ENCODE assay signal across 12 cellular contexts in genomic region chr4:141705747-141706377, GRCh38.
A peak's percentile ranks its signal among the peaks of the same experiment; 100 is the strongest.
DNase-seq lines count a peak whose midpoint lies in the region; ATAC-seq and TF ChIP-seq lines count a peak whose summit lies in the region.
"Had no signal": no experiment of that assay in that cellular context is flagged by ENCODE, and none has a peak within 500 bp of the region (broad histone marks: within the 10 kb centered on the region; RNA-seq: fewer than 3 reads in every experiment).

No MANE protein-coding gene starts in this region.

- H3K9me3 ChIP-seq in adrenal gland (replicated peaks in 1 of 3), result no peaks in the 10 kb centered on the region

- no peak for TF ChIP-seq CTCF in adrenal gland (IDR thresholded peaks at IDR 0.05)

- peak overlapping the region; percentile 15 for H3K27ac Mint-ChIP-seq in activated naive CD8-positive, alpha-beta T cell treated with anti-CD3 and anti-CD28 coated beads, Interleukin-2, amount 50 U/mL, for 24 hours
- no peak overlapping the region for H3K27ac Mint-ChIP-seq in activated naive CD8-positive, alpha-beta T cell treated with anti-CD3 and anti-CD28 coated beads for 36 hours
- H3K27ac Mint-ChIP-seq in stimulated activated naive B cell treated with anti-CD40 and anti-IgM and Interleukin-4, amounts not matched to agents 10 μg/mL and 1 μg/mL and 100 μg/mL, for 72 hours, result peak overlapping the region; percentile 0
- H3K27ac Mint-ChIP-seq: activated naive CD4-positive, alpha-beta T cell treated with anti-CD3 and anti-CD28 coated beads, Interleukin-2, amount 50 U/mL, for 24 hours; endodermal cell had no signal

- TF ChIP-seq POLR2A in adrenal gland (IDR thresholded peaks at IDR 0.05), result no peak

- ATAC-seq in activated naive CD8-positive, alpha-beta T cell treated with anti-CD3 and anti-CD28 coated beads, Interleukin-2, amount 50 U/mL, for 24 hours, result no peak
- peak; percentile 67 for ATAC-seq in HG02938 (IDR thresholded peaks at IDR 0.05; ENCODE audit: unreplicated experiment)
- ATAC-seq in stimulated activated naive B cell treated with anti-CD40 and anti-IgM and Interleukin-4, amounts not matched to agents 10 μg/mL and 1 μg/mL and 100 μg/mL, for 72 hours (replicated peaks), result peak; percentile 68 to 77

- H3K9me3 Mint-ChIP-seq in activated naive CD8-positive, alpha-beta T cell treated with anti-CD3 and anti-CD28 coated beads, Interleukin-2, amount 50 U/mL, for 24 hours, result peaks cover 9% of the 10 kb centered on the region
- peaks cover 7% of the 10 kb centered on the region for H3K9me3 Mint-ChIP-seq in activated naive CD8-positive, alpha-beta T cell treated with anti-CD3 and anti-CD28 coated beads for 36 hours
- peaks cover 0 to 15% of the 10 kb centered on the region in 2 donors for H3K9me3 Mint-ChIP-seq in stimulated activated naive B cell treated with anti-CD40 and anti-IgM and Interleukin-4, amounts not matched to agents 10 μg/mL and 1 μg/mL and 100 μg/mL, for 72 hours

- no peak overlapping the region for H3K4me3 ChIP-seq in adrenal gland

- H3K27me3 Mint-ChIP-seq in activated naive CD8-positive, alpha-beta T cell treated with anti-CD3 and anti-CD28 coated beads, Interleukin-2, amount 50 U/mL, for 24 hours, result no peaks in the 10 kb centered on the region
- no peaks in the 10 kb centered on the region for H3K27me3 Mint-ChIP-seq in activated naive CD8-positive, alpha-beta T cell treated with anti-CD3 and anti-CD28 coated beads for 36 hours
- H3K27me3 Mint-ChIP-seq in stimulated activated naive B cell treated with anti-CD40 and anti-IgM and Interleukin-4, amounts not matched to agents 10 μg/mL and 1 μg/mL and 100 μg/mL, for 72 hours, result no peaks in the 10 kb centered on the region
- H3K27me3 Mint-ChIP-seq: activated naive CD4-positive, alpha-beta T cell treated with anti-CD3 and anti-CD28 coated beads, Interleukin-2, amount 50 U/mL, for 24 hours had no signal

- no peaks in the 10 kb centered on the region for H3K27me3 ChIP-seq in adrenal gland

- no peaks in the 10 kb centered on the region for H3K36me3 ChIP-seq in adrenal gland (replicated peaks in 1 of 2)

- 69 to 82% (median 74%) methylated on average over 1 of the region's 1 CpG for WGBS in adrenal gland, 4 donors

- no peak for DNase-seq in activated naive CD8-positive, alpha-beta T cell treated with anti-CD3 and anti-CD28 coated beads, Interleukin-2, amount 50 U/mL, for 24 hours
- DNase-seq in activated naive CD8-positive, alpha-beta T cell treated with anti-CD3 and anti-CD28 coated beads for 36 hours, result no peak
- peak; percentile 17 for DNase-seq in M059J (ENCODE audit: low read depth)
- DNase-seq in stimulated activated naive B cell treated with anti-CD40 and anti-IgM and Interleukin-4, amounts not matched to agents 10 μg/mL and 1 μg/mL and 100 μg/mL, for 72 hours, result no peak
- DNase-seq in adrenal gland, result no peak
- no peak for DNase-seq in posterior cingulate gyrus
- DNase-seq in NCI-H187 (lab: John Stamatoyannopoulos, UW), result no peak
- DNase-seq: endodermal cell; stimulated activated naive CD4-positive, alpha-beta T cell had no signal

- H3K27ac ChIP-seq in adrenal gland, result no peak overlapping the region
- H3K27ac ChIP-seq: VCaP had no signal

- H3K4me1 Mint-ChIP-seq in activated naive CD8-positive, alpha-beta T cell treated with anti-CD3 and anti-CD28 coated beads, Interleukin-2, amount 50 U/mL, for 24 hours, result peaks cover 16% of the 10 kb centered on the region
- no peaks in the 10 kb centered on the region for H3K4me1 Mint-ChIP-seq in activated naive CD8-positive, alpha-beta T cell treated with anti-CD3 and anti-CD28 coated beads for 36 hours
- peaks cover 20 to 28% of the 10 kb centered on the region in 2 donors for H3K4me1 Mint-ChIP-seq in stimulated activated naive B cell treated with anti-CD40 and anti-IgM and Interleukin-4, amounts not matched to agents 10 μg/mL and 1 μg/mL and 100 μg/mL, for 72 hours
- H3K4me1 Mint-ChIP-seq: endodermal cell had no signal

- intact Hi-C loops in adrenal gland (cut with DNase I) (loop anchor here in 1 of 2 donors (10.0 kb wide), 1 partner anchor 361 kb away; no protein-coding TSS in a partner anchor), posterior cingulate gyrus (cut with DNase I) (no loop called here)

- no peaks in the 10 kb centered on the region for H3K4me1 ChIP-seq in adrenal gland (replicated peaks in 1 of 2)

- no peak overlapping the region for H3K4me3 Mint-ChIP-seq in activated naive CD8-positive, alpha-beta T cell treated with anti-CD3 and anti-CD28 coated beads, Interleukin-2, amount 50 U/mL, for 24 hours
- H3K4me3 Mint-ChIP-seq in activated naive CD8-positive, alpha-beta T cell treated with anti-CD3 and anti-CD28 coated beads for 36 hours, result no peak overlapping the region
- peak overlapping the region; percentile 35 to 49 for H3K4me3 Mint-ChIP-seq in stimulated activated naive B cell treated with anti-CD40 and anti-IgM and Interleukin-4, amounts not matched to agents 10 μg/mL and 1 μg/mL and 100 μg/mL, for 72 hours
- H3K4me3 Mint-ChIP-seq: activated naive CD4-positive, alpha-beta T cell treated with anti-CD3 and anti-CD28 coated beads, Interleukin-2, amount 50 U/mL, for 24 hours; endodermal cell had no signal

- no peaks in the 10 kb centered on the region for H3K36me3 Mint-ChIP-seq in activated naive CD8-positive, alpha-beta T cell treated with anti-CD3 and anti-CD28 coated beads, Interleukin-2, amount 50 U/mL, for 24 hours (ENCODE audit: low read depth)
- no peaks in the 10 kb centered on the region for H3K36me3 Mint-ChIP-seq in activated naive CD8-positive, alpha-beta T cell treated with anti-CD3 and anti-CD28 coated beads for 36 hours
- peaks cover 15% of the 10 kb centered on the region in 2 donors for H3K36me3 Mint-ChIP-seq in stimulated activated naive B cell treated with anti-CD40 and anti-IgM and Interleukin-4, amounts not matched to agents 10 μg/mL and 1 μg/mL and 100 μg/mL, for 72 hours

Comparison
In these comparisons a context has a peak if more than half of its experiments do, and no peak if none do; other contexts are left out.
1. H3K4me3 Mint-ChIP-seq: peak in stimulated activated naive B cell treated with anti-CD40 and anti-IgM and Interleukin-4, amounts not matched to agents 10 μg/mL and 1 μg/mL and 100 μg/mL, for 72 hours (2 of 2); none in activated naive CD8-positive, alpha-beta T cell treated with anti-CD3 and anti-CD28 coated beads, Interleukin-2, amount 50 U/mL, for 24 hours (single experiment) and activated naive CD8-positive, alpha-beta T cell treated with anti-CD3 and anti-CD28 coated beads for 36 hours (single experiment).